Comparison of ENCODE assay signal across 1 cellular context in genomic region chr7:107563761-107564552, GRCh38.
A peak's percentile ranks its signal among the peaks of the same experiment; 100 is the strongest.
TF ChIP-seq lines count a peak whose summit lies in the region.

Gene COG5 (minus strand): TSS chr7:107563920. CDS start chr7:107563896, 24 bp downstream.
Gene DUS4L (plus strand): TSS chr7:107563971. CDS start chr7:107567071, 3,100 bp downstream.

TF ChIP-seq in HepG2, 621 proteins besides CTCF, POLR2A, EP300 and RAD21 (continued from another document and continues in another):
- TF ChIP-seq THRA (CRISPR knock-in tag; IDR thresholded peaks at IDR 0.05; ENCODE audit: borderline replicate concordance) (peak; percentile 69), ZNF562 (CRISPR knock-in tag; IDR thresholded peaks at IDR 0.05; ENCODE audit: borderline replicate concordance) (no peak), HOMEZ (CRISPR knock-in tag; IDR thresholded peaks at IDR 0.05; ENCODE audit: low read depth) (no peak), ZNF280B (CRISPR knock-in tag; IDR thresholded peaks at IDR 0.05; ENCODE audit: borderline replicate concordance) (no peak), NFRKB (IDR thresholded peaks at IDR 0.05) (no peak), ARHGAP35 (CRISPR knock-in tag; IDR thresholded peaks at IDR 0.05; ENCODE audit: borderline replicate concordance) (0 out of 2 replicates have a peak, but pooled peaks have one; percentile 26), ATM (IDR thresholded peaks at IDR 0.05; ENCODE audit: borderline replicate concordance) (no peak), ATF4 (CRISPR knock-in tag; IDR thresholded peaks at IDR 0.05) (peak in 1 of 2 experiments; percentile 93; a peak in 2 of 4 replicates), ARNTL (CRISPR knock-in tag; IDR thresholded peaks at IDR 0.05) (no peak; the same call in 1 of the 2 replicates), KLF13 (CRISPR knock-in tag; IDR thresholded peaks at IDR 0.05) (peak; percentile 42; the same call in 1 of the 2 replicates), NKX3-1 (CRISPR knock-in tag; IDR thresholded peaks at IDR 0.05) (no peak), ZNF136 (CRISPR knock-in tag; IDR thresholded peaks at IDR 0.05; ENCODE audit: low read depth) (no peak), NFIB (CRISPR knock-in tag; IDR thresholded peaks at IDR 0.05; ENCODE audit: borderline replicate concordance) (no peak), ZKSCAN1 (IDR thresholded peaks at IDR 0.05; ENCODE audit: low read length) (no peak), MATR3 (CRISPR knock-in tag; IDR thresholded peaks at IDR 0.05) (no peak), ZNF747 (CRISPR knock-in tag; IDR thresholded peaks at IDR 0.05; ENCODE audit: borderline replicate concordance) (no peak), TBP (CRISPR knock-in tag; IDR thresholded peaks at IDR 0.05) (no peak), RFXAP (CRISPR knock-in tag; IDR thresholded peaks at IDR 0.05; ENCODE audit: borderline replicate concordance) (no peak; the same call in 1 of the 2 replicates), LBX2 (CRISPR knock-in tag; IDR thresholded peaks at IDR 0.05; ENCODE audit: borderline replicate concordance) (0 out of 2 replicates have a peak, but pooled peaks have one; percentile 67), NFE2L1 (CRISPR knock-in tag; IDR thresholded peaks at IDR 0.05; ENCODE audit: borderline replicate concordance) (no peak), ZNF12 (CRISPR knock-in tag; IDR thresholded peaks at IDR 0.05) (no peak), PCBP2 (optimal IDR thresholded peaks at IDR 0.05; ENCODE audit: low read depth, low read length, poor library complexity, severe bottlenecking) (no peak), KIAA2018 (CRISPR knock-in tag; IDR thresholded peaks at IDR 0.05; ENCODE audit: borderline replicate concordance) (no peak), NR2F1 (CRISPR knock-in tag; IDR thresholded peaks at IDR 0.05) (no peak), CBFB (CRISPR knock-in tag; IDR thresholded peaks at IDR 0.05) (peak; percentile 83; the same call in 1 of the 2 replicates), NFATC3 (CRISPR knock-in tag; IDR thresholded peaks at IDR 0.05) (peak; percentile 78; the same call in 1 of the 2 replicates), ZNF407 (CRISPR knock-in tag; IDR thresholded peaks at IDR 0.05; ENCODE audit: not compliant biosample characterization) (peak; percentile 90)
